In genomic region chr5:164475339-164475977, GRCh38 we compare ENCODE assay signal across 9 cellular contexts.
DNase-seq lines count a peak whose midpoint lies in the region; ATAC-seq and TF ChIP-seq lines count a peak whose summit lies in the region.
"Had no signal": no experiment of that assay in that cellular context is flagged by ENCODE, and none has a peak within 500 bp of the region (broad histone marks: within the 10 kb centered on the region; RNA-seq: fewer than 3 reads in every experiment).

No MANE protein-coding gene starts in this region.

- dilution Hi-C loops in mammary epithelial cell (cut with HindIII; ENCODE audit: low sequenced_read_pairs) = loop anchor here (25.0 kb wide), 1 partner anchor 913 kb away; no protein-coding TSS in a partner anchor

- H3K36me3 ChIP-seq in mammary epithelial cell (ENCODE audit: insufficient read depth, low read length) = no peaks in the 10 kb centered on the region

- H3K4me3 ChIP-seq in mammary epithelial cell (replicated peaks in 1 of 3; ENCODE audit: insufficient read depth in 1 of 3, low read depth in 2 of 3, low read length in 3 of 3) = no peak overlapping the region

- POLR2A ChIA-PET in GM10248 (lab: Yijun Ruan, JAX) = no interaction called here

- ATAC-seq in GM18517 (IDR thresholded peaks at IDR 0.05; ENCODE audit: unreplicated experiment) = no peak
- no peak for ATAC-seq in GM19467 (IDR thresholded peaks at IDR 0.05; ENCODE audit: unreplicated experiment)
- ATAC-seq: effector memory CD8-positive, alpha-beta T cell had no signal

- intact Hi-C loops in mammary epithelial cell (cut with micrococcal nuclease) = loop anchor here (1.0 to 2.0 kb wide), 4 partner anchors 427 to 911 kb away; no protein-coding TSS in a partner anchor

- no peak overlapping the region for H3K27ac ChIP-seq in mammary epithelial cell (ENCODE audit: insufficient read depth, low read depth, low read length)

- H3K79me2 ChIP-seq in mammary epithelial cell (ENCODE audit: insufficient read depth, low read length) = no peaks in the 10 kb centered on the region

- no peaks in the 10 kb centered on the region for H3K27me3 ChIP-seq in mammary epithelial cell (ENCODE audit: insufficient read depth, low read length)

- WGBS in mammary epithelial cell (ENCODE audit: low coverage, missing lambda C conversion rate) = 41% methylated on average over 3 of the region's 3 CpGs

- CTCF ChIA-PET in GM10248 (lab: Yijun Ruan, JAX) = interaction anchor here (1.0 kb wide), 1 partner anchor 29 kb away, joined by 3 read pairs; no protein-coding TSS in a partner anchor
- CTCF ChIA-PET in mammary epithelial cell (lab: Charles Lee; ENCODE audit: low non-redundant PET) = no interaction called here

- H3K9me3 ChIP-seq in mammary epithelial cell (replicated peaks; ENCODE audit: insufficient read depth, low read length) = no peaks in the 10 kb centered on the region

- no peaks in the 10 kb centered on the region for H3K4me1 ChIP-seq in mammary epithelial cell (ENCODE audit: insufficient read depth, low read length)

- TF ChIP-seq CTCF in GM10248 (IDR thresholded peaks at IDR 0.05; ENCODE audit: control extremely low read depth, extremely low read depth, low read depth, missing control alignments) = peak; percentile 35
- peak; percentile 95 for TF ChIP-seq CTCF in LNCAP (IDR thresholded peaks at IDR 0.05)
- TF ChIP-seq CTCF in mammary epithelial cell (conservative IDR thresholded peaks at IDR 0.05 in 1 of 2, IDR thresholded peaks at IDR 0.05 in 1 of 2; ENCODE audit: extremely low read depth in 1 of 2, insufficient read depth in 1 of 2, low read depth in 1 of 2, low read length in 2 of 2) = peak; percentile 70 to 82

- BruUV-seq in mammary epithelial cell (replicated peaks; lab: Mats Ljungman, UMichigan) = no TSS peak

- no peak overlapping the region for H3K4me2 ChIP-seq in mammary epithelial cell (ENCODE audit: insufficient read depth, low read depth, low read length)

- H2AFZ ChIP-seq in mammary epithelial cell (ENCODE audit: low read depth, low read length) = no peak overlapping the region

- peak; percentile 6 for DNase-seq in GM10248 (ENCODE audit: extremely low spot score)
- DNase-seq in mammary epithelial cell = peak; percentile 3
- peak; percentile 5 for DNase-seq in medulla oblongata (ENCODE audit: extremely low spot score)
- no peak for DNase-seq in GF-D8 (lab: John Stamatoyannopoulos, UW)
- no peak for DNase-seq in activated T-cell treated with anti-CD3 and anti-CD28 coated beads, Interleukin-2, amount 50 U/mL, for 48 hours
- DNase-seq: effector memory CD8-positive, alpha-beta T cell had no signal

- no peak overlapping the region for H3K9ac ChIP-seq in mammary epithelial cell (ENCODE audit: insufficient read depth, low read length)

- no peaks in the 10 kb centered on the region for H4K20me1 ChIP-seq in mammary epithelial cell (ENCODE audit: insufficient read depth, low read length)

- in situ Hi-C loops in mammary epithelial cell (cut with MboI; ENCODE audit: low sequenced_read_pairs in 2 of 2) = loop anchor here (10.0 to 25.0 kb wide), 3 partner anchors 438 to 913 kb away; no protein-coding TSS in a partner anchor

Comparison
In these comparisons a context has a peak if more than half of its experiments do, and no peak if none do; other contexts are left out.
1. DNase-seq: peak in GM10248 (single experiment), mammary epithelial cell (single experiment) and medulla oblongata (single experiment); none in GF-D8 (single experiment) and activated T-cell treated with anti-CD3 and anti-CD28 coated beads, Interleukin-2, amount 50 U/mL, for 48 hours (0 of 2).
2. CTCF ChIP-seq: peak in every context shown above with its lines; median percentile 95 in LNCAP; 76 in mammary epithelial cell; 35 in GM10248.